In the genomic region with DNA sequence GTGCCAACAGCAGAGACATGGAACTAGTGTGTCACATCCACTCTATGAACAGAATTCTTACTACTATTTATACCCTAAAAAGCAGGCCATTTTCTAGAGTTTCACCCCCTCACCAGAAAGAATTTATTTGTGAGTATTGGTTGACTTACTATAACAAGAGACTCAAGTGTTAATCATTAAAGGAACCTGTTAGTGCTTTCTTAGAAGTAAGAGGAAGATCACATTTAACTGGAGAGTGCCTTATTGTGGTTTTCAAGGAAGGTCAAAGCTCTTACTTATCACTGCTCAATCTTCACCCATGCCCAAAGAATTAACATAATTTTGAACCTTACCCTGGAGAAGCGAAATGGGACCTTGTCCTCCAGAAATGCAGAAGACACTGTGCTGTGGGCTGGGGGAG, we compare ENCODE assay signal across 1 cellular context.
TF ChIP-seq lines count a peak whose summit lies in the region.

No MANE protein-coding gene starts in this region.

TF ChIP-seq in HepG2, 621 proteins besides CTCF, POLR2A, EP300 and RAD21:
- TF ChIP-seq, protein P1, sequence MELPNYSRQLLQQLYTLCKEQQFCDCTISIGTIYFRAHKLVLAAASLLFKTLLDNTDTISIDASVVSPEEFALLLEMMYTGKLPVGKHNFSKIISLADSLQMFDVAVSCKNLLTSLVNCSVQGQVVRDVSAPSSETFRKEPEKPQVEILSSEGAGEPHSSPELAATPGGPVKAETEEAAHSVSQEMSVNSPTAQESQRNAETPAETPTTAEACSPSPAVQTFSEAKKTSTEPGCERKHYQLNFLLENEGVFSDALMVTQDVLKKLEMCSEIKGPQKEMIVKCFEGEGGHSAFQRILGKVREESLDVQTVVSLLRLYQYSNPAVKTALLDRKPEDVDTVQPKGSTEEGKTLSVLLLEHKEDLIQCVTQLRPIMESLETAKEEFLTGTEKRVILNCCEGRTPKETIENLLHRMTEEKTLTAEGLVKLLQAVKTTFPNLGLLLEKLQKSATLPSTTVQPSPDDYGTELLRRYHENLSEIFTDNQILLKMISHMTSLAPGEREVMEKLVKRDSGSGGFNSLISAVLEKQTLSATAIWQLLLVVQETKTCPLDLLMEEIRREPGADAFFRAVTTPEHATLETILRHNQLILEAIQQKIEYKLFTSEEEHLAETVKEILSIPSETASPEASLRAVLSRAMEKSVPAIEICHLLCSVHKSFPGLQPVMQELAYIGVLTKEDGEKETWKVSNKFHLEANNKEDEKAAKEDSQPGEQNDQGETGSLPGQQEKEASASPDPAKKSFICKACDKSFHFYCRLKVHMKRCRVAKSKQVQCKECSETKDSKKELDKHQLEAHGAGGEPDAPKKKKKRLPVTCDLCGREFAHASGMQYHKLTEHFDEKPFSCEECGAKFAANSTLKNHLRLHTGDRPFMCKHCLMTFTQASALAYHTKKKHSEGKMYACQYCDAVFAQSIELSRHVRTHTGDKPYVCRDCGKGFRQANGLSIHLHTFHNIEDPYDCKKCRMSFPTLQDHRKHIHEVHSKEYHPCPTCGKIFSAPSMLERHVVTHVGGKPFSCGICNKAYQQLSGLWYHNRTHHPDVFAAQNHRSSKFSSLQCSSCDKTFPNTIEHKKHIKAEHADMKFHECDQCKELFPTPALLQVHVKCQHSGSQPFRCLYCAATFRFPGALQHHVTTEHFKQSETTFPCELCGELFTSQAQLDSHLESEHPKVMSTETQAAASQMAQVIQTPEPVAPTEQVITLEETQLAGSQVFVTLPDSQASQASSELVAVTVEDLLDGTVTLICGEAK (IDR thresholded peaks at IDR 0.05) = no peak
- TF ChIP-seq, protein P1 (CRISPR knock-in tag; IDR thresholded peaks at IDR 0.05) = no peak
